In genomic region chr2:95539836-95540235, GRCh38 we compare ENCODE assay signal across 16 cellular contexts. TPM values are rescaled to one million over a fixed set of nuclear protein-coding genes. Genes with fewer than 3 reads are reported as not detected.
DNase-seq lines count a peak whose midpoint lies in the region; ATAC-seq, FAIRE-seq and TF ChIP-seq lines count a peak whose summit lies in the region.
"Had no signal": no experiment of that assay in that cellular context is flagged by ENCODE, and none has a peak within 500 bp of the region (broad histone marks: within the 10 kb centered on the region; RNA-seq: fewer than 3 reads in every experiment).

No MANE protein-coding gene starts in this region.

- no peak overlapping the region; the same call in 1 of the 2 replicates for H3K9ac ChIP-seq in GM12878 (ENCODE audit: control insufficient read depth, insufficient read depth, low read length)
- H3K9ac ChIP-seq: neural progenitor cell had no signal

- BruUV-seq in GM12878 (replicated peaks; lab: Mats Ljungman, UMichigan), result no TSS peak

- no peaks in the 10 kb centered on the region for H4K20me1 ChIP-seq in GM12878 (ENCODE audit: control insufficient read depth, insufficient read depth)

- SMC1A ChIA-PET in GM12878 (lab: Charles Lee; ENCODE audit: uncharacterized antibody, unreplicated experiment), result no interaction called here

- H3K36me3 ChIP-seq in GM12878 (ENCODE audit: control insufficient read depth in 2 of 2, insufficient read depth in 2 of 2, low read length in 1 of 2), result no peaks in the 10 kb centered on the region
- H3K36me3 ChIP-seq: neural progenitor cell had no signal

- no peak for TF ChIP-seq RAD21 in GM12878 (IDR thresholded peaks at IDR 0.05; ENCODE audit: insufficient read depth, low read depth, low read length)

- POLR2A ChIA-PET in GM12878 (lab: Charles Lee), result no interaction called here

- DNase-seq in GM13977 (ENCODE audit: low spot score), result peak; percentile 28
- peak; percentile 82 for DNase-seq in GM12878 (ENCODE audit: low read depth, low spot score)
- DNase-seq in NCI-H524 (lab: John Stamatoyannopoulos, UW), result no peak
- no peak for DNase-seq in NCI-H2196 (lab: John Stamatoyannopoulos, UW; ENCODE audit: unreplicated experiment)
- no peak for DNase-seq in NCI-H446 treated with DMSO at 0.1 percent for 48 hours (lab: John Stamatoyannopoulos, UW)
- DNase-seq: NCI-H226 had no signal

- no peaks in the 10 kb centered on the region for H3K9me3 ChIP-seq in GM12878 (replicated peaks; ENCODE audit: control insufficient read depth, insufficient read depth, low read length)

- peaks cover 14% of the 10 kb centered on the region; the same call in 1 of the 2 replicates for H3K4me1 ChIP-seq in GM12878 (ENCODE audit: control insufficient read depth, insufficient read depth, low read length)
- H3K4me1 ChIP-seq: neural progenitor cell had no signal

- in situ Hi-C loops in GM13977 (cut with MboI; ENCODE audit: low pct_unique_long_range_greater_than_20kb, low sequenced_read_pairs, unreplicated experiment) (no loop called here), GM12878 (cut with MboI) (no loop called here)

- H3K79me2 ChIP-seq in GM12878 (ENCODE audit: control insufficient read depth, insufficient read depth, low read length), result no peaks in the 10 kb centered on the region

- TF ChIP-seq CTCF in GM13977 (IDR thresholded peaks at IDR 0.05; ENCODE audit: extremely low read depth, insufficient read depth, missing control alignments), result no peak
- no peak for TF ChIP-seq CTCF in GM12878 (IDR thresholded peaks at IDR 0.05 in 2 of 3, conservative IDR thresholded peaks at IDR 0.05 in 1 of 3; ENCODE audit: control insufficient read depth in 2 of 3, extremely low read depth in 1 of 3, insufficient read depth in 1 of 3, low read depth in 3 of 3, low read length in 3 of 3)

- no peak overlapping the region for H3K4me3 ChIP-seq in GM12878
- H3K4me3 ChIP-seq: lung, neural progenitor cell had no signal

- intact Hi-C loops in GM12878 (cut with micrococcal nuclease; ENCODE audit: unreplicated experiment), result no loop called here

- 0% methylated on average over 2 of the region's 2 CpGs for WGBS in GM12878 (ENCODE audit: insufficient coverage, insufficient replicate concordance, low lambda C conversion rate, missing lambda C conversion rate)

- RAD21 ChIA-PET in GM12878 (lab: Charles Lee; ENCODE audit: unreplicated experiment), result no interaction called here

- CTCF ChIA-PET in GM12878 (lab: Yijun Ruan, JAX), result no interaction called here

- H3K27me3 ChIP-seq in GM12878 (replicated peaks in 1 of 2; ENCODE audit: control insufficient read depth in 2 of 2, insufficient read depth in 2 of 2, low read length in 1 of 2), result no peaks in the 10 kb centered on the region
- H3K27me3 ChIP-seq: neural progenitor cell had no signal

- peak overlapping the region; percentile 87 for H3K4me2 ChIP-seq in GM12878 (ENCODE audit: control insufficient read depth, insufficient read depth)
- H3K4me2 ChIP-seq: neural progenitor cell had no signal

- peak overlapping the region; percentile 65 for H2AFZ ChIP-seq in GM12878 (ENCODE audit: control insufficient read depth, low read depth, low read length)
- H2AFZ ChIP-seq: neural progenitor cell had no signal

- peak; percentile 46 to 82; a peak in 3 of 4 replicates for TF ChIP-seq EP300 in GM12878 (IDR thresholded peaks at IDR 0.05; ENCODE audit: borderline replicate concordance in 1 of 2, control insufficient read depth in 1 of 2, low read depth in 2 of 2, low read length in 2 of 2)

- H3K27ac ChIP-seq in GM12878 (ENCODE audit: control insufficient read depth, insufficient read depth), result peak overlapping the region; percentile 91
- H3K27ac ChIP-seq: C4-2B, neural progenitor cell, RWPE1 had no signal

- FAIRE-seq in GM12878 (lab: Jason Lieb, UNC), result peak; percentile 98

- no peak for TF ChIP-seq POLR2A in GM12878 (IDR thresholded peaks at IDR 0.05; ENCODE audit: low read depth, low read length)

- ATAC-seq in GM19438 (IDR thresholded peaks at IDR 0.05; ENCODE audit: low read depth, unreplicated experiment) (peak; percentile 66), HG03095 (IDR thresholded peaks at IDR 0.05; ENCODE audit: unreplicated experiment) (peak; percentile 79), GM12878 (peak; percentile 72), GM18519 (IDR thresholded peaks at IDR 0.05; ENCODE audit: low FRiP score, unreplicated experiment) (no peak)

TF ChIP-seq in GM12878, 131 proteins besides CTCF, POLR2A, EP300 and RAD21 (continues in another document):
- peak; percentile 50; the same call in 1 of the 2 replicates for TF ChIP-seq BACH1 (IDR thresholded peaks at IDR 0.05; ENCODE audit: borderline replicate concordance)
- no peak for TF ChIP-seq EZH2 (IDR thresholded peaks at IDR 0.05; ENCODE audit: borderline replicate concordance, control insufficient read depth, low read depth, low read length)
- peak; percentile 30; the same call in 1 of the 2 replicates for TF ChIP-seq IKZF1 (conservative IDR thresholded peaks at IDR 0.05)
- TF ChIP-seq MXI1 (IDR thresholded peaks at IDR 0.05; ENCODE audit: low read depth, low read length), result 0 out of 2 replicates have a peak, but pooled peaks have one; percentile 19
- peak; percentile 90 for TF ChIP-seq NFIC (IDR thresholded peaks at IDR 0.05; ENCODE audit: low read depth, low read length)
- TF ChIP-seq FOXM1 (IDR thresholded peaks at IDR 0.05; ENCODE audit: low read depth, low read length), result peak; percentile 77
- no peak for TF ChIP-seq IRF5 (IDR thresholded peaks at IDR 0.05; ENCODE audit: borderline replicate concordance)
- TF ChIP-seq CREB1 (IDR thresholded peaks at IDR 0.05; ENCODE audit: low read depth), result 0 out of 2 replicates have a peak, but pooled peaks have one; percentile 27
- no peak for TF ChIP-seq SRF (IDR thresholded peaks at IDR 0.05; ENCODE audit: low read depth in 2 of 2, low read length in 2 of 2)
- 0 out of 2 replicates have a peak, but pooled peaks have one; percentile 13 for TF ChIP-seq BCL11A (IDR thresholded peaks at IDR 0.05; ENCODE audit: low read depth, low read length)
- no peak for TF ChIP-seq RCOR1 (conservative IDR thresholded peaks at IDR 0.05; ENCODE audit: low read depth, low read length)
- 0 out of 4 replicates have a peak, but pooled peaks of 1 of the 2 experiments have one; percentile 13 for TF ChIP-seq BHLHE40 (IDR thresholded peaks at IDR 0.05; ENCODE audit: borderline replicate concordance in 1 of 2, low read depth in 2 of 2, low read length in 1 of 2)
- TF ChIP-seq JUND (IDR thresholded peaks at IDR 0.05; ENCODE audit: low read depth, low read length), result peak; percentile 82

RNA-seq across cellular contexts. Expression of gene TRIM43, which starts 52.0 kb away (rescaled TPM):
- total RNA-seq in GM12878 (2013; cell fraction: nucleolus; rRNA removed), result not detected in 2 replicates
- total RNA-seq in GM12878 (2014; rRNA removed), result not detected in 2 replicates
- total RNA-seq in GM12878 (2014; rRNA removed; fragmentation: Illumina TruSeq; extraction: Trizol), result not detected in 2 replicates
- not detected in 2 replicates for total RNA-seq in GM12878 (2021)
- polyA plus RNA-seq in GM12878 (2011; ENCODE audit: low read depth), result not detected
- not detected in 2 replicates for polyA plus RNA-seq in GM12878 (2011; rRNA removed)
- polyA plus RNA-seq in GM12878 (2011; cell fraction: cytosol; rRNA removed), result not detected in 2 replicates
- not detected in 2 replicates for polyA plus RNA-seq in GM12878 (2011; cell fraction: nucleus; rRNA removed)
- polyA plus RNA-seq in GM12878 (2012), result not detected in 2 replicates
- polyA plus RNA-seq in GM12878 (2014; fragmentation: Illumina TruSeq; extraction: Trizol), result not detected in 2 replicates
- not detected for polyA plus RNA-seq in GM12878 (2014; fragmentation: Nextera tagmentation; extraction: Ambion mirVana)
- not detected in 2 replicates for polyA plus RNA-seq in GM12878 (2014; rRNA removed)
- polyA plus RNA-seq in GM12878 (2016; fragmentation: Nextera tagmentation; extraction: Ambion mirVana), result not detected
- not detected in 2 replicates for polyA minus RNA-seq in GM12878 (2011; rRNA and poly(A)+ RNA removed)
- not detected in 2 replicates for polyA minus RNA-seq in GM12878 (2011; cell fraction: cytosol; rRNA and poly(A)+ RNA removed)
- not detected in 2 replicates for polyA minus RNA-seq in GM12878 (2011; cell fraction: nucleus; rRNA and poly(A)+ RNA removed)
- total RNA-seq: lung, skeletal muscle tissue, temporal lobe had no signal
- polyA plus RNA-seq: adipose tissue, lung had no signal

RNA-seq across cellular contexts. Expression of gene TRIM43B, which starts 55.3 kb away (rescaled TPM):
- total RNA-seq in GM12878 (2013; cell fraction: nucleolus; rRNA removed), result not detected in 2 replicates
- not detected in 2 replicates for total RNA-seq in GM12878 (2014; rRNA removed)
- not detected in 2 replicates for total RNA-seq in GM12878 (2014; rRNA removed; fragmentation: Illumina TruSeq; extraction: Trizol)
- total RNA-seq in GM12878 (2021), result not detected in 2 replicates
- not detected for polyA plus RNA-seq in GM12878 (2011; ENCODE audit: low read depth)
- not detected in 2 replicates for polyA plus RNA-seq in GM12878 (2011; rRNA removed)
- not detected in 2 replicates for polyA plus RNA-seq in GM12878 (2011; cell fraction: cytosol; rRNA removed)
- not detected in 2 replicates for polyA plus RNA-seq in GM12878 (2011; cell fraction: nucleus; rRNA removed)
- polyA plus RNA-seq in GM12878 (2012), result not detected in 2 replicates
- not detected in 2 replicates for polyA plus RNA-seq in GM12878 (2014; fragmentation: Illumina TruSeq; extraction: Trizol)
- polyA plus RNA-seq in GM12878 (2014; fragmentation: Nextera tagmentation; extraction: Ambion mirVana), result not detected
- 0.05 TPM in 1 of 2 replicates, not detected in the other for polyA plus RNA-seq in GM12878 (2014; rRNA removed)
- not detected for polyA plus RNA-seq in GM12878 (2016; fragmentation: Nextera tagmentation; extraction: Ambion mirVana)
- not detected in 2 replicates for polyA minus RNA-seq in GM12878 (2011; rRNA and poly(A)+ RNA removed)
- not detected in 2 replicates for polyA minus RNA-seq in GM12878 (2011; cell fraction: cytosol; rRNA and poly(A)+ RNA removed)
- not detected in 2 replicates for polyA minus RNA-seq in GM12878 (2011; cell fraction: nucleus; rRNA and poly(A)+ RNA removed)
- total RNA-seq: lung, skeletal muscle tissue, temporal lobe had no signal
- polyA plus RNA-seq: adipose tissue, lung had no signal

Comparison
In these comparisons a context has a peak if more than half of its experiments do, and no peak if none do; other contexts are left out.
1. DNase-seq: peak in GM13977 (single experiment) and GM12878 (single experiment); none in NCI-H524 (0 of 2), NCI-H2196 (single experiment) and NCI-H446 treated with DMSO at 0.1 percent for 48 hours (single experiment).